Comparison of ENCODE assay signal across 11 cellular contexts in genomic region chr14:64266206-64266605, GRCh38. TPM values are rescaled to one million over a fixed set of nuclear protein-coding genes. Genes with fewer than 3 reads are reported as not detected.
DNase-seq lines count a peak whose midpoint lies in the region; ATAC-seq and TF ChIP-seq lines count a peak whose summit lies in the region.
"Had no signal": no experiment of that assay in that cellular context is flagged by ENCODE, and none has a peak within 500 bp of the region (broad histone marks: within the 10 kb centered on the region; RNA-seq: fewer than 3 reads in every experiment).

No MANE protein-coding gene starts in this region.

- H3K9me3 Mint-ChIP-seq in naive B cell: peaks cover 0 to 2% (median 0%) of the 10 kb centered on the region in 7 donors
- H3K9me3 Mint-ChIP-seq in chondrocyte (ENCODE audit: low read depth): no peaks in the 10 kb centered on the region
- H3K9me3 Mint-ChIP-seq: activated naive CD4-positive, alpha-beta T cell treated with anti-CD3 and anti-CD28 coated beads for 36 hours had no signal

- H3K4me3 Mint-ChIP-seq in naive B cell (peak overlapping the region in 1 of 8 donors; percentile 29), chondrocyte (ENCODE audit: unreplicated experiment) (no peak overlapping the region)
- H3K4me3 Mint-ChIP-seq: activated naive CD4-positive, alpha-beta T cell treated with anti-CD3 and anti-CD28 coated beads for 36 hours had no signal

- no peaks in the 10 kb centered on the region for H3K4me1 ChIP-seq in adipocyte (ENCODE audit: control insufficient read depth, insufficient read depth, low read length)
- H3K4me1 ChIP-seq in PC-9 (replicated peaks; ENCODE audit: insufficient read depth): no peaks in the 10 kb centered on the region

- H3K27ac Mint-ChIP-seq in naive B cell: peak overlapping the region in 4 of 6 donors; percentile 7 to 88 (median 48)
- no peak overlapping the region for H3K27ac Mint-ChIP-seq in chondrocyte (ENCODE audit: unreplicated experiment)
- H3K27ac Mint-ChIP-seq: activated naive CD4-positive, alpha-beta T cell treated with anti-CD3 and anti-CD28 coated beads for 36 hours had no signal

- H4K20me1 ChIP-seq in PC-9 (ENCODE audit: insufficient read depth): no peaks in the 10 kb centered on the region

- no peaks in the 10 kb centered on the region for H3K9me2 ChIP-seq in PC-9 (ENCODE audit: insufficient read depth)

- H3K27ac ChIP-seq in RWPE1 (no peak overlapping the region), PC-9 (no peak overlapping the region)
- H3K27ac ChIP-seq: neutrophil had no signal

- no peaks in the 10 kb centered on the region for H3K79me2 ChIP-seq in PC-9 (ENCODE audit: low read depth)

- intact Hi-C loops in PC-9 (cut with micrococcal nuclease; ENCODE audit: unreplicated experiment): no loop called here

- H3K36me3 Mint-ChIP-seq in naive B cell: peaks cover 0 to 9% of the 10 kb centered on the region in 2 donors
- H3K36me3 Mint-ChIP-seq in chondrocyte (ENCODE audit: low read depth): no peaks in the 10 kb centered on the region

- no TSS peak for BruUV-seq in PC-9 (replicated peaks; lab: Mats Ljungman, UMichigan)

- no peak overlapping the region for H2AFZ ChIP-seq in PC-9

- H3F3A ChIP-seq in PC-9 (ENCODE audit: insufficient read depth, low read depth): no peaks in the 10 kb centered on the region

- TF ChIP-seq CTCF in GM12865 (IDR thresholded peaks at IDR 0.05; ENCODE audit: insufficient read depth, low read depth, low read length, missing control alignments) (no peak), RWPE1 (conservative IDR thresholded peaks at IDR 0.05; ENCODE audit: low read depth) (no peak), PC-9 (conservative IDR thresholded peaks at IDR 0.05) (no peak), chondrocyte (IDR thresholded peaks at IDR 0.05) (no peak)

- no peak overlapping the region for H3K4me3 ChIP-seq in GM12865 (ENCODE audit: low read depth, low read length)
- no peak overlapping the region for H3K4me3 ChIP-seq in adipocyte (ENCODE audit: low read length)
- H3K4me3 ChIP-seq in PC-9: no peak overlapping the region

- H3K9me3 ChIP-seq in adipocyte (ENCODE audit: control insufficient read depth, low read length) (no peaks in the 10 kb centered on the region), PC-9 (ENCODE audit: insufficient read depth, low read depth) (no peaks in the 10 kb centered on the region)
- H3K9me3 ChIP-seq: neutrophil had no signal

- no peak overlapping the region for H3K4me2 ChIP-seq in PC-9

- H3K27me3 Mint-ChIP-seq in naive B cell (no peaks in the 10 kb centered on the region), chondrocyte (ENCODE audit: low read depth) (no peaks in the 10 kb centered on the region)

- no peak for ATAC-seq in naive B cell (ENCODE audit: low read depth in 2 of 2)
- ATAC-seq: HCT116 had no signal

- no peak overlapping the region for H3K9ac ChIP-seq in adipocyte (ENCODE audit: low read length)

- POLR2A ChIA-PET in RWPE1 (lab: Yijun Ruan, JAX; ENCODE audit: low non-redundant PET) (no interaction called here), PC-9 (lab: Charles Lee; ENCODE audit: unreplicated experiment) (no interaction called here)

- H3K27me3 ChIP-seq in adipocyte (replicated peaks; ENCODE audit: control insufficient read depth, insufficient read depth, low read length) (no peaks in the 10 kb centered on the region), PC-9 (ENCODE audit: insufficient read depth, low read depth) (no peaks in the 10 kb centered on the region)
- H3K27me3 ChIP-seq: neutrophil had no signal

- H3K36me3 ChIP-seq in adipocyte (ENCODE audit: control insufficient read depth, insufficient read depth, low read length, severe bottlenecking) (no peaks in the 10 kb centered on the region), PC-9 (ENCODE audit: low read depth) (no peaks in the 10 kb centered on the region)
- H3K36me3 ChIP-seq: neutrophil had no signal

- peaks cover 21 to 41% (median 23%) of the 10 kb centered on the region in 3 donors for H3K4me1 Mint-ChIP-seq in naive B cell
- H3K4me1 Mint-ChIP-seq in chondrocyte (ENCODE audit: low read depth): peaks cover 3% of the 10 kb centered on the region

- CTCF ChIA-PET in RWPE1 (lab: Yijun Ruan, JAX): no interaction called here
- CTCF ChIA-PET in PC-9 (lab: Charles Lee): interaction anchor here (0.6 kb wide), 1 partner anchor 48 kb away, joined by 4 read pairs; no protein-coding TSS in a partner anchor

- DNase-seq in GM12865 (ENCODE audit: low read depth): peak; percentile 3
- DNase-seq in LHCN-M2 (ENCODE audit: low read depth): peak; percentile 33
- peak; percentile 48 for DNase-seq in adipocyte (ENCODE audit: low read depth)
- no peak for DNase-seq in naive B cell
- DNase-seq in RWPE1 (ENCODE audit: low spot score): no peak
- no peak for DNase-seq in central memory CD4-positive, alpha-beta T cell
- DNase-seq in PC-9: no peak
- no peak for DNase-seq in chondrocyte (ENCODE audit: low spot score)
- DNase-seq: activated naive CD4-positive, alpha-beta T cell treated with anti-CD3 and anti-CD28 coated beads for 36 hours had no signal

RNA-seq across cellular contexts. Expression of gene ESR2, which starts 28.0 kb away (rescaled TPM):
- total RNA-seq in LHCN-M2 (2014; rRNA removed) (0.57 and 0.83 TPM in 2 replicates), PC-9 (2021) (0.20 TPM in 1 of 2 replicates, not detected in the other), chondrocyte (0.41 TPM in 1 of 3 replicates, not detected in the others)
- polyA plus RNA-seq in LHCN-M2 (2012): 0.05 TPM
- 1 to 10 TPM; 1.6 to 7.4 (median 3.2) TPM for polyA plus RNA-seq in naive B cell (ENCODE audit: low read depth in 6 of 6)

Comparison
In these comparisons a context has a peak if more than half of its experiments do, and no peak if none do; other contexts are left out.
1. DNase-seq: peak in GM12865 (single experiment), LHCN-M2 (single experiment) and adipocyte (single experiment); none in naive B cell (single experiment), RWPE1 (single experiment), central memory CD4-positive, alpha-beta T cell (single experiment), PC-9 (0 of 2) and chondrocyte (single experiment).